Comparison of ENCODE assay signal across 17 cellular contexts in genomic region chr4:7978907-7979651, GRCh38. TPM values are rescaled to one million over a fixed set of nuclear protein-coding genes. Genes with fewer than 3 reads are reported as not detected.
A peak's percentile ranks its signal among the peaks of the same experiment; 100 is the strongest.
DNase-seq lines count a peak whose midpoint lies in the region; ATAC-seq, FAIRE-seq and TF ChIP-seq lines count a peak whose summit lies in the region.
"Had no signal": no experiment of that assay in that cellular context is flagged by ENCODE, and none has a peak within 500 bp of the region (broad histone marks: within the 10 kb centered on the region; RNA-seq: fewer than 3 reads in every experiment).

No MANE protein-coding gene starts in this region.

- H3K4me1 Mint-ChIP-seq in MCF 10A (ENCODE audit: insufficient read depth, unreplicated experiment), result peaks cover 30% of the 10 kb centered on the region

- H3K36me3 ChIP-seq in HUES64 (ENCODE audit: insufficient read depth, low read length) (no peaks in the 10 kb centered on the region), HepG2 (replicated peaks in 1 of 2; ENCODE audit: control insufficient read depth in 1 of 2, insufficient read depth in 2 of 2, low read length in 2 of 2) (no peaks in the 10 kb centered on the region), spleen (peaks cover 0 to 34% (median 0%) of the 10 kb centered on the region in 6 donors)
- H3K36me3 ChIP-seq: heart left ventricle had no signal

- peak; percentile 17; the same call in 2 of the 3 replicates for ATAC-seq in HepG2
- ATAC-seq: GM12878 had no signal

- peak overlapping the region; percentile 66 for H3K27ac Mint-ChIP-seq in MCF 10A (ENCODE audit: low read depth, unreplicated experiment)
- H3K27ac Mint-ChIP-seq: activated naive CD8-positive, alpha-beta T cell; T-helper 1 cell treated with Interleukin-12 subunit alpha and Interleukin-12 subunit beta and Interleukin-4 antibody, amounts not matched to agents 30 μg/mL and 1 μg/mL, for 36 hours had no signal

- no peak overlapping the region for H3K9ac ChIP-seq in HUES64 (ENCODE audit: low read depth, low read length)
- H3K9ac ChIP-seq in HepG2 (ENCODE audit: insufficient read depth, low read depth, low read length), result no peak overlapping the region

- no peaks in the 10 kb centered on the region for H3K36me3 Mint-ChIP-seq in MCF 10A (ENCODE audit: insufficient read depth, unreplicated experiment)
- H3K36me3 Mint-ChIP-seq: activated naive CD8-positive, alpha-beta T cell had no signal

- no peaks in the 10 kb centered on the region for H3K27me3 ChIP-seq in HUES64 (ENCODE audit: insufficient read depth, low read length)
- H3K27me3 ChIP-seq in HepG2 (ENCODE audit: control insufficient read depth in 1 of 2, insufficient read depth in 2 of 2, low read length in 2 of 2), result peaks cover 6 to 50% of the 10 kb centered on the region in 2 experiments
- H3K27me3 ChIP-seq in spleen (replicated peaks in 1 of 7), result no peaks in the 10 kb centered on the region
- H3K27me3 ChIP-seq: heart left ventricle had no signal

- TF ChIP-seq POLR2A in HepG2 (IDR thresholded peaks at IDR 0.05; ENCODE audit: insufficient read depth in 1 of 2, low read depth in 2 of 2, low read length in 2 of 2), result no peak
- no peak for TF ChIP-seq POLR2A in spleen (IDR thresholded peaks at IDR 0.05)

- H3K9me3 Mint-ChIP-seq in MCF 10A (ENCODE audit: unreplicated experiment), result no peaks in the 10 kb centered on the region
- H3K9me3 Mint-ChIP-seq: T-helper 1 cell treated with Interleukin-12 subunit alpha and Interleukin-12 subunit beta and Interleukin-4 antibody, amounts not matched to agents 30 μg/mL and 1 μg/mL, for 36 hours had no signal

- H3K4me3 ChIP-seq in HUES64 (ENCODE audit: low read length) (no peak overlapping the region), HepG2 (replicated peaks in 1 of 3; ENCODE audit: insufficient read depth in 1 of 3, low read depth in 2 of 3, low read length in 3 of 3) (no peak overlapping the region; a peak in 1 of 6 replicates), spleen (no peak overlapping the region)
- H3K4me3 ChIP-seq: GM12878, heart left ventricle had no signal

- H3K9me3 ChIP-seq in HUES64 (ENCODE audit: insufficient read depth, low read depth, low read length) (no peaks in the 10 kb centered on the region), HepG2 (ENCODE audit: low read length) (no peaks in the 10 kb centered on the region), spleen (no peaks in the 10 kb centered on the region)
- H3K9me3 ChIP-seq: heart left ventricle had no signal

- POLR2A ChIA-PET in MCF 10A (lab: Yijun Ruan, JAX) (interaction anchor here (0.8 to 3.5 kb wide), 13 partner anchors 9 to 174 kb away, joined by 3 to 27 read pairs (median 5); no protein-coding TSS in a partner anchor), HepG2 (lab: Yijun Ruan, JAX) (no interaction called here)

- TF ChIP-seq RAD21 in HepG2 (CRISPR knock-in tag; IDR thresholded peaks at IDR 0.05), result no peak

- WGBS in HUES64, result 73% methylated on average over 17 of the region's 17 CpGs
- 33% methylated on average over 13 of the region's 17 CpGs for WGBS in HepG2 (ENCODE audit: low lambda C conversion rate)
- 78 to 80% (median 79%) methylated on average over 15 to 17 of the region's 17 CpGs for WGBS in spleen, 5 donors

- peaks cover 23% of the 10 kb centered on the region for H3K4me1 ChIP-seq in HUES64 (ENCODE audit: insufficient read depth, low read length)
- H3K4me1 ChIP-seq in HepG2 (ENCODE audit: insufficient read depth, low read length), result peaks cover 21% of the 10 kb centered on the region; the same call in 1 of the 2 replicates
- peaks cover 0 to 14% (median 0%) of the 10 kb centered on the region in 6 donors for H3K4me1 ChIP-seq in spleen

- no peaks in the 10 kb centered on the region for H3K79me2 ChIP-seq in HepG2 (ENCODE audit: insufficient read depth, low read length)

- CTCF ChIA-PET in MCF 10A (lab: Yijun Ruan, JAX) (interaction anchor here (0.6 to 3.9 kb wide), 9 partner anchors 9 to 259 kb away, joined by 3 to 49 read pairs (median 4); partner anchors contain the start of gene AFAP1), HepG2 (lab: Yijun Ruan, JAX; ENCODE audit: low intra/inter-chr PET ratio, low total read pairs) (no interaction called here)

- no peak for DNase-seq in MCF 10A (ENCODE audit: unreplicated experiment)
- DNase-seq in HepG2 (ENCODE audit: low spot score), result no peak
- no peak for DNase-seq in spleen
- DNase-seq in GM13977 (ENCODE audit: low spot score), result no peak
- DNase-seq in kidney glomerular epithelial cell (lab: John Stamatoyannopoulos, UW), result no peak
- no peak for DNase-seq in stimulated activated CD4-positive, alpha-beta T cell treated with anti-CD3 and anti-CD28 coated beads, Interleukin-4, amount 100 ng/mL, for 1 hour
- DNase-seq: activated CD4-positive, alpha-beta T cell treated with anti-CD3 and anti-CD28 coated beads for 1 hour; cerebellar nuclear complex; NCI-H1092 treated with DMSO at 0.1 percent for 48 hours; NCI-H2227 treated with DMSO at 0.1 percent for 48 hours; nucleus accumbens had no signal

- no peak overlapping the region for H3K4me3 Mint-ChIP-seq in MCF 10A (ENCODE audit: unreplicated experiment)
- H3K4me3 Mint-ChIP-seq: activated naive CD8-positive, alpha-beta T cell; T-helper 1 cell treated with Interleukin-12 subunit alpha and Interleukin-12 subunit beta and Interleukin-4 antibody, amounts not matched to agents 30 μg/mL and 1 μg/mL, for 36 hours had no signal

- H3K27ac ChIP-seq in HUES64 (ENCODE audit: low read depth, low read length) (peak overlapping the region; percentile 55), HepG2 (ENCODE audit: extremely low read length, insufficient read depth, low read length) (no peak overlapping the region), spleen (peak overlapping the region in 5 of 8 donors; percentile 13 to 46 (median 26))
- H3K27ac ChIP-seq: C4-2B had no signal

- no peak for FAIRE-seq in HepG2 (lab: Jason Lieb, UNC)
- FAIRE-seq: GM12878 had no signal

- intact Hi-C loops in MCF 10A (cut with micrococcal nuclease) (loop anchor here (2.0 kb wide), 1 partner anchor 40 kb away; the partner anchor contains the start of gene AFAP1), HepG2 (cut with micrococcal nuclease; ENCODE audit: unreplicated experiment) (no loop called here), spleen (cut with DNase I; ENCODE audit: low total_unique reads) (no loop called here)

- in situ Hi-C loops in HepG2 (cut with HindIII; ENCODE audit: extremely low pct_ligation_motif_present, low pct_unique_long_range_greater_than_20kb), result no loop called here
- in situ Hi-C loops in GM13977 (cut with MboI; ENCODE audit: low pct_unique_long_range_greater_than_20kb, low sequenced_read_pairs, unreplicated experiment), result no loop called here

- no peak overlapping the region; the same call in 1 of the 2 replicates for H3K4me2 ChIP-seq in HepG2 (ENCODE audit: low read depth, low read length)

- no peak for TF ChIP-seq CTCF in MCF 10A (IDR thresholded peaks at IDR 0.05; ENCODE audit: unreplicated experiment)
- TF ChIP-seq CTCF in HepG2 (CRISPR knock-in tag; IDR thresholded peaks at IDR 0.05), result no peak
- no peak for TF ChIP-seq CTCF in spleen (IDR thresholded peaks at IDR 0.05 in 8 of 11, conservative IDR thresholded peaks at IDR 0.05 in 3 of 11)
- no peak for TF ChIP-seq CTCF in GM13977 (IDR thresholded peaks at IDR 0.05; ENCODE audit: extremely low read depth, insufficient read depth, missing control alignments)

- H4K20me1 ChIP-seq in HepG2 (ENCODE audit: insufficient read depth, low read length), result no peaks in the 10 kb centered on the region

- BruUV-seq in MCF 10A (replicated peaks; lab: Mats Ljungman, UMichigan) (no TSS peak), HepG2 (replicated peaks; lab: Mats Ljungman, UMichigan) (no TSS peak)

- H3K27me3 Mint-ChIP-seq in MCF 10A (ENCODE audit: insufficient read depth, unreplicated experiment), result peaks cover 9% of the 10 kb centered on the region
- H3K27me3 Mint-ChIP-seq: activated naive CD8-positive, alpha-beta T cell had no signal

- H2AFZ ChIP-seq in HepG2 (ENCODE audit: low read length), result no peak overlapping the region

- TF ChIP-seq EP300 in HepG2 (IDR thresholded peaks at IDR 0.05; ENCODE audit: low read depth in 2 of 2, low read length in 2 of 2), result no peak
- TF ChIP-seq EP300 in HepG2 (CRISPR knock-in tag; IDR thresholded peaks at IDR 0.05; ENCODE audit: borderline replicate concordance), result no peak

TF ChIP-seq in HepG2, 621 proteins besides CTCF, POLR2A, EP300 and RAD21 (continues in another document):
- TF ChIP-seq ZNF121 (CRISPR knock-in tag; IDR thresholded peaks at IDR 0.05), result no peak
- no peak for TF ChIP-seq ZNF629 (CRISPR knock-in tag; conservative IDR thresholded peaks at IDR 0.05)
- no peak for TF ChIP-seq REL (CRISPR knock-in tag; conservative IDR thresholded peaks at IDR 0.05)

RNA-seq across cellular contexts. Expression of gene AFAP1, which starts 39.4 kb away (rescaled TPM):
- 6.5 TPM for polyA plus RNA-seq in HUES64 (2013, experiment 1 of 2)
- polyA plus RNA-seq in HUES64 (2013, experiment 2 of 2), result 8.5 TPM
- 22.5 and 29.4 TPM in 2 replicates for total RNA-seq in MCF 10A (2022)
- total RNA-seq in HepG2 (2016; rRNA removed; fragmentation: Illumina TruSeq; extraction: Trizol), result 2.5 and 3.1 TPM in 2 replicates
- 0.91 and 1.1 TPM in 2 replicates for total RNA-seq in HepG2 (2016; cell fraction: cytosol; rRNA removed; fragmentation: Illumina TruSeq; extraction: Trizol; ENCODE audit: low read depth)
- 2.3 and 2.5 TPM in 2 replicates for total RNA-seq in HepG2 (2016; cell fraction: insoluble cytoplasmic fraction; rRNA removed; fragmentation: Illumina TruSeq; extraction: Trizol)
- 1.3 and 1.6 TPM in 2 replicates for total RNA-seq in HepG2 (2016; cell fraction: membrane; rRNA removed; fragmentation: Illumina TruSeq; extraction: Trizol)
- 3.2 and 3.5 TPM in 2 replicates for total RNA-seq in HepG2 (2016; cell fraction: nucleus; rRNA removed; fragmentation: Illumina TruSeq; extraction: Trizol)
- 2.0 and 2.5 TPM in 2 replicates for polyA plus RNA-seq in HepG2 (2011; rRNA removed)
- polyA plus RNA-seq in HepG2 (2011; cell fraction: cytosol; rRNA removed), result 1.4 and 1.6 TPM in 2 replicates
- polyA plus RNA-seq in HepG2 (2011; cell fraction: nucleus; rRNA removed), result 5.5 and 8.2 TPM in 2 replicates
- 2.8 and 2.9 TPM in 2 replicates for polyA plus RNA-seq in HepG2 (2012)
- 0.11 and 0.15 TPM in 2 replicates for polyA plus RNA-seq in HepG2 (2016; cell fraction: cytosol; fragmentation: Illumina TruSeq; extraction: Trizol; ENCODE audit: low read depth)
- 1.6 and 2.1 TPM in 2 replicates for polyA plus RNA-seq in HepG2 (2016; cell fraction: insoluble cytoplasmic fraction; fragmentation: Illumina TruSeq; extraction: Trizol; ENCODE audit: low read depth)
- 0.37 and 0.58 TPM in 2 replicates for polyA plus RNA-seq in HepG2 (2016; cell fraction: membrane; fragmentation: Illumina TruSeq; extraction: Trizol; ENCODE audit: low read depth)
- polyA plus RNA-seq in HepG2 (2016; cell fraction: nucleus; fragmentation: Illumina TruSeq; extraction: Trizol; ENCODE audit: insufficient read depth, low read depth), result 2.7 and 3.5 TPM in 2 replicates
- polyA minus RNA-seq in HepG2 (2011; rRNA and poly(A)+ RNA removed; ENCODE audit: low replicate concordance), result 4.5 and 14.2 TPM in 2 replicates
- 2.9 and 3.2 TPM in 2 replicates for polyA minus RNA-seq in HepG2 (2011; cell fraction: cytosol; rRNA and poly(A)+ RNA removed)
- 9.5 and 11.9 TPM in 2 replicates for polyA minus RNA-seq in HepG2 (2011; cell fraction: nucleus; rRNA and poly(A)+ RNA removed)
- 10 to 100 TPM in 6 of 7 donors, 1 to 10 TPM in 1; 9.0 to 29.2 (median 14.5) TPM for total RNA-seq in spleen
- 1 to 10 TPM; 1.6 to 2.4 (median 1.7) TPM for polyA plus RNA-seq in spleen
